36 cellular contexts compared by ENCODE assay signal in genomic region chr5:56335212-56335611, GRCh38.
"Had no signal": no experiment of that assay in that cellular context is flagged by ENCODE, and none has a peak within 500 bp of the region (broad histone marks: within the 10 kb centered on the region; RNA-seq: fewer than 3 reads in every experiment).

No MANE protein-coding gene starts in this region.

- H3K9ac ChIP-seq: KMS-11 had no signal

- H3K27ac Mint-ChIP-seq: activated B cell treated with CpG ODN at 0.5 μM for 24 hours; activated CD8-positive, alpha-beta T cell treated with anti-CD3 and anti-CD28 coated beads for 36 hours; activated naive CD4-positive, alpha-beta T cell treated with anti-CD3 and anti-CD28 coated beads, Interleukin-2, amount 50 U/mL, for 24 hours; activated naive CD8-positive, alpha-beta T cell treated with anti-CD3 and anti-CD28 coated beads, Interleukin-2, amount 10 ng/mL, durations not matched to agents 7 days and 5 days; activated T-cell treated with anti-CD3 and anti-CD28 coated beads, Interleukin-2, amount 50 U/mL, for 72 hours; activated T-helper 2 cell treated with anti-CD3 and anti-CD28 coated beads, Interferon-gamma antibody, Interleukin-2, Interleukin-4, amounts not matched to agents 10 μg/mL and 5 μg/mL and 100 μg/mL, durations not matched to agents 14 hours and 24 hours and 36 hours; brain had no signal

- H3K9me3 Mint-ChIP-seq: activated naive CD4-positive, alpha-beta T cell treated with anti-CD3 and anti-CD28 coated beads, Interleukin-2, amount 50 U/mL, for 24 hours had no signal

- FAIRE-seq: bronchial epithelial cell had no signal

- H3K27ac ChIP-seq: KMS-11, PC-9, VCaP had no signal

- H2AFZ ChIP-seq: PC-9 had no signal

- H3K4me3 Mint-ChIP-seq: activated B cell treated with CpG ODN at 0.5 μM for 24 hours; activated CD8-positive, alpha-beta T cell treated with anti-CD3 and anti-CD28 coated beads for 36 hours; activated naive CD4-positive, alpha-beta T cell treated with anti-CD3 and anti-CD28 coated beads, Interleukin-2, amount 50 U/mL, for 24 hours; activated naive CD8-positive, alpha-beta T cell treated with anti-CD3 and anti-CD28 coated beads, Interleukin-2, amount 10 ng/mL, durations not matched to agents 7 days and 5 days; activated T-cell treated with anti-CD3 and anti-CD28 coated beads, Interleukin-2, amount 50 U/mL, for 72 hours; brain had no signal

- H3K4me2 ChIP-seq: KMS-11, PC-9 had no signal

- ATAC-seq: activated CD8-positive, alpha-beta T cell treated with anti-CD3 and anti-CD28 coated beads for 36 hours; activated T-cell treated with anti-CD3 and anti-CD28 coated beads, Interleukin-2, amount 50 U/mL, for 72 hours had no signal

- DNase-seq: activated B cell treated with CpG ODN at 0.5 μM for 24 hours; activated CD4-positive, alpha-beta T cell treated with anti-CD3 and anti-CD28 coated beads for 48 hours; activated CD4-positive, alpha-beta T cell treated with anti-CD3 and anti-CD28 coated beads, Interleukin-2, amount 50 U/mL, for 4 hours; activated CD4-positive, CD25-positive, alpha-beta regulatory T cell treated with anti-CD3 and anti-CD28 coated beads, Interleukin-2, amount 50 U/mL, for 72 hours; activated CD8-positive, alpha-beta T cell treated with anti-CD3 and anti-CD28 coated beads for 36 hours; activated gamma-delta T cell; activated naive CD4-positive, alpha-beta T cell treated with Interleukin-2 at 50 U/mL for 16 hours; activated naive CD8-positive, alpha-beta T cell treated with anti-CD3 and anti-CD28 coated beads, Interleukin-2, amount 10 ng/mL, durations not matched to agents 7 days and 5 days; activated T-cell treated with anti-CD3 and anti-CD28 coated beads, Interleukin-2, amount 50 U/mL, for 1 hour; activated T-cell treated with anti-CD3 and anti-CD28 coated beads, Interleukin-2, amount 50 U/mL, for 72 hours; amygdala; caudate nucleus; cerebellar nuclear complex; MM.1S; MV-4-11; NCI-H1092; NCI-H1436 treated with DMSO at 0.1 percent for 48 hours; NCI-H1694 treated with DMSO at 0.1 percent for 48 hours; NCI-H2029; NCI-H2107; NCI-H2171; NCI-H510A; NCI-H526; NCI-H748 treated with DMSO at 0.1 percent for 48 hours; NK-92 treated with Interleukin-12 subunit alpha and Interleukin-12 subunit beta, amount 100 ng/mL, for 24 hours; PC-9; Right ventricle myocardium superior; SW 1271; T-helper 1 cell; T-helper 9 cell had no signal

- H3K4me3 ChIP-seq: PC-9 had no signal

- H3K27me3 Mint-ChIP-seq: activated B cell treated with CpG ODN at 0.5 μM for 24 hours; activated CD8-positive, alpha-beta T cell treated with anti-CD3 and anti-CD28 coated beads for 36 hours; activated naive CD4-positive, alpha-beta T cell treated with anti-CD3 and anti-CD28 coated beads, Interleukin-2, amount 50 U/mL, for 24 hours; activated naive CD8-positive, alpha-beta T cell treated with anti-CD3 and anti-CD28 coated beads, Interleukin-2, amount 10 ng/mL, durations not matched to agents 7 days and 5 days had no signal
